Comparison of ENCODE assay signal across 19 cellular contexts in the genomic region with DNA sequence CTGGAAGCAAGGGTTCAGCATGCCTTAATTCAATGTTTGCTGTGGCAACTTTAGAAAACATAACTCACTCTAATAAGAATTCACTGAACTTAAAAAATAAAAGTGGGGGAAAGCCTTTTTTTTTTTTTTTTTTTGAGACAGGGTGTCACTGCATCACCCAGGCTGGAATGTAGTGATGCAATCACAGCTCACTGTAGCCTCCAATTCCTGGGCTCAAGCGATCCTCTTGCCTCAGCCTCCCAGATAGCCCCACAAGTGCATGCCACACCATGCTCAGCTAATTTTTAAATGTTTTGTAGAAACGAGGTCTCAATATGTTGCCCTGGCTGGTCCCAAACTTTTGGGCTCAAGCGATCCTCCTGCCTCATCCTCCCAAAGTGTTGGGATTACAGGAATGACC.
DNase-seq lines count a peak whose midpoint lies in the region; ATAC-seq, FAIRE-seq and TF ChIP-seq lines count a peak whose summit lies in the region.
"Had no signal": no experiment of that assay in that cellular context is flagged by ENCODE, and none has a peak within 500 bp of the region (broad histone marks: within the 10 kb centered on the region; RNA-seq: fewer than 3 reads in every experiment).

No MANE protein-coding gene starts in this region.

- H3K27me3 ChIP-seq in IMR-90 (ENCODE audit: control insufficient read depth, insufficient read depth, low read length) (no peaks in the 10 kb centered on the region), PC-9 (ENCODE audit: insufficient read depth, low read depth) (no peaks in the 10 kb centered on the region), H1 (replicated peaks in 1 of 4; ENCODE audit: control insufficient read depth in 3 of 4, extremely low read depth in 1 of 4, insufficient read depth in 3 of 4, low read length in 3 of 4) (no peaks in the 10 kb centered on the region)

- TF ChIP-seq CTCF in A549 (IDR thresholded peaks at IDR 0.05) (no peak), IMR-90 (conservative IDR thresholded peaks at IDR 0.05; ENCODE audit: low read depth, low read length) (no peak), PC-9 (conservative IDR thresholded peaks at IDR 0.05) (no peak), H1 (IDR thresholded peaks at IDR 0.05; ENCODE audit: control extremely low read depth in 1 of 3, insufficient read depth in 1 of 3, low read depth in 1 of 3, low read length in 3 of 3) (no peak), type B pancreatic cell (conservative IDR thresholded peaks at IDR 0.05) (no peak)

- dilution Hi-C loops in IMR-90 (cut with HindIII; ENCODE audit: low sequenced_read_pairs, unreplicated experiment): no loop called here

- H4K20me1 ChIP-seq in IMR-90 (ENCODE audit: insufficient read depth, low read length): no peaks in the 10 kb centered on the region
- no peaks in the 10 kb centered on the region for H4K20me1 ChIP-seq in PC-9 (ENCODE audit: insufficient read depth)
- no peaks in the 10 kb centered on the region for H4K20me1 ChIP-seq in H1 (replicated peaks in 1 of 2; ENCODE audit: control insufficient read depth in 1 of 2, insufficient read depth in 2 of 2, low read length in 2 of 2)

- TF ChIP-seq EP300 in A549 (IDR thresholded peaks at IDR 0.05) (no peak), H1 (IDR thresholded peaks at IDR 0.05; ENCODE audit: borderline replicate concordance in 1 of 2, low read depth in 2 of 2, low read length in 2 of 2) (no peak)

- H3K14ac ChIP-seq in IMR-90 (replicated peaks; ENCODE audit: low read depth, low read length) (no peak overlapping the region), H1 (ENCODE audit: insufficient read length) (no peak overlapping the region)

- H3K27ac ChIP-seq in A549 (peak overlapping the region; percentile 6 to 49; a peak in 4 of 6 replicates), IMR-90 (ENCODE audit: insufficient read depth, low read length) (no peak overlapping the region), PC-9 (0 out of 2 replicates have a peak overlapping the region, but pooled peaks have one; percentile 23), H1 (ENCODE audit: low read depth, low read length) (no peak overlapping the region)

- TF ChIP-seq POLR2A in A549 (IDR thresholded peaks at IDR 0.05; ENCODE audit: low read length) (no peak), IMR-90 (IDR thresholded peaks at IDR 0.05; ENCODE audit: low read depth, low read length) (no peak), H1 (IDR thresholded peaks at IDR 0.05; ENCODE audit: control extremely low read depth in 1 of 2, low read depth in 2 of 2, low read length in 2 of 2) (no peak)

- no peak for ATAC-seq in A549
- ATAC-seq in IMR-90 (ENCODE audit: low read depth): no peak

- WGBS in A549 (ENCODE audit: missing lambda C conversion rate): 72% methylated on average over 3 of the region's 3 CpGs
- WGBS in IMR-90 (ENCODE audit: extremely low coverage in 2 of 2, insufficient read length in 1 of 2), 2 experiments: no CpG with 5 or more reads among the region's 3 CpGs
- WGBS in H1 (ENCODE audit: extremely low coverage in 1 of 2, insufficient coverage in 1 of 2, insufficient read length in 1 of 2, insufficient replicate concordance in 2 of 2, low coverage in 1 of 2, low lambda C conversion rate in 2 of 2, missing lambda C conversion rate in 1 of 2), 2 experiments: 92% methylated on average over 3 of the region's 3 CpGs; no CpG with 5 or more reads in 1 of the 2 experiments

- H2BK20ac ChIP-seq in IMR-90 (ENCODE audit: low read depth, low read length): no peak overlapping the region
- no peak overlapping the region for H2BK20ac ChIP-seq in H1 (ENCODE audit: low read length)

- no peaks in the 10 kb centered on the region for H3K79me2 ChIP-seq in PC-9 (ENCODE audit: low read depth)
- H3K79me2 ChIP-seq in H1 (ENCODE audit: control insufficient read depth in 1 of 2, insufficient read depth in 2 of 2, low read length in 2 of 2): no peaks in the 10 kb centered on the region

- H3K4me1 ChIP-seq in A549: peaks cover 22% of the 10 kb centered on the region
- H3K4me1 ChIP-seq in IMR-90 (ENCODE audit: control insufficient read depth, insufficient read depth, low read length): no peaks in the 10 kb centered on the region
- H3K4me1 ChIP-seq in PC-9 (replicated peaks; ENCODE audit: insufficient read depth): peaks cover 47% of the 10 kb centered on the region
- H3K4me1 ChIP-seq in H1 (replicated peaks in 1 of 4; ENCODE audit: control insufficient read depth in 3 of 4, insufficient read depth in 4 of 4, low read length in 3 of 4): no peaks in the 10 kb centered on the region

- H4K8ac ChIP-seq in IMR-90 (ENCODE audit: low read depth in 2 of 2, low read length in 2 of 2) (no peak overlapping the region), H1 (ENCODE audit: extremely low read depth, insufficient read depth, low read length) (no peak overlapping the region)

- no peaks in the 10 kb centered on the region; the same call in 1 of the 2 replicates for H3K23me2 ChIP-seq in H1 (ENCODE audit: low read depth, low read length)

- peaks cover 34% of the 10 kb centered on the region for H3F3A ChIP-seq in PC-9 (ENCODE audit: insufficient read depth, low read depth)

- intact Hi-C loops in IMR-90 (cut with micrococcal nuclease) (no loop called here), PC-9 (cut with micrococcal nuclease; ENCODE audit: unreplicated experiment) (no loop called here)

- H3K4me2 ChIP-seq in A549 (no peak overlapping the region), IMR-90 (ENCODE audit: low read depth, low read length) (no peak overlapping the region), PC-9 (no peak overlapping the region), H1 (ENCODE audit: insufficient read depth in 1 of 2, low read depth in 2 of 2, low read length in 2 of 2) (no peak overlapping the region)

- no peaks in the 10 kb centered on the region for H3K9me2 ChIP-seq in PC-9 (ENCODE audit: insufficient read depth)

- H3K36me3 ChIP-seq in IMR-90 (ENCODE audit: control insufficient read depth, insufficient read depth, low read length) (no peaks in the 10 kb centered on the region), PC-9 (ENCODE audit: low read depth) (no peaks in the 10 kb centered on the region), H1 (ENCODE audit: control insufficient read depth in 2 of 4, insufficient read depth in 4 of 4, low read length in 3 of 4) (no peaks in the 10 kb centered on the region)

- peaks cover 10% of the 10 kb centered on the region for H3K9me3 Mint-ChIP-seq in type B pancreatic cell

- in situ Hi-C loops in IMR-90 (cut with MboI; ENCODE audit: low sequenced_read_pairs): no loop called here

- no peak overlapping the region for H3K4me3 ChIP-seq in A549
- no peak overlapping the region for H3K4me3 ChIP-seq in IMR-90 (ENCODE audit: insufficient read depth, low read depth, low read length)
- H3K4me3 ChIP-seq in PC-9: no peak overlapping the region
- H3K4me3 ChIP-seq in H1 (ENCODE audit: extremely low read depth in 1 of 4, insufficient read depth in 2 of 4, low read depth in 3 of 4, low read length in 4 of 4): no peak overlapping the region

- no peak overlapping the region for H2BK12ac ChIP-seq in H1 (ENCODE audit: low read depth, low read length)

- H3K18ac ChIP-seq in IMR-90 (ENCODE audit: low read depth, low read length) (no peak overlapping the region), H1 (ENCODE audit: extremely low read depth, low read length) (no peak overlapping the region)

- H2BK120ac ChIP-seq in IMR-90 (ENCODE audit: low read depth, low read length): no peak overlapping the region
- H2BK120ac ChIP-seq in H1 (replicated peaks; ENCODE audit: low read depth, low read length): no peak overlapping the region

- DNase-seq in A549 (ENCODE audit: low read depth in 1 of 2, low spot score in 1 of 2) (no peak), IMR-90 (no peak), PC-9 (no peak), H1 (ENCODE audit: low read depth in 1 of 2, low spot score in 2 of 2) (no peak), type B pancreatic cell (ENCODE audit: extremely low spot score, unreplicated experiment) (no peak), DMS 273 (lab: John Stamatoyannopoulos, UW; ENCODE audit: unreplicated experiment) (no peak)
- DNase-seq in effector CD4-positive, alpha-beta T cell: no peak
- DNase-seq: 8988T; C1 segment of cervical spinal cord; Calu3; CD4-positive, alpha-beta memory T cell; COR-L47; DMS153; DND-41; GOT3; H7; HCEC 1CT had no signal

- H4K91ac ChIP-seq in IMR-90 (ENCODE audit: insufficient read depth, low read depth, low read length) (no peak overlapping the region), H1 (replicated peaks; ENCODE audit: insufficient read length, low read length) (no peak overlapping the region)

- H3K36me3 Mint-ChIP-seq in type B pancreatic cell: no peaks in the 10 kb centered on the region
- H3K36me3 Mint-ChIP-seq: CD4-positive, alpha-beta memory T cell had no signal

- TF ChIP-seq RAD21 in A549 (conservative IDR thresholded peaks at IDR 0.05 in 1 of 2, IDR thresholded peaks at IDR 0.05 in 1 of 2) (no peak), IMR-90 (IDR thresholded peaks at IDR 0.05; ENCODE audit: low read length) (no peak), H1 (IDR thresholded peaks at IDR 0.05 in 1 of 2, conservative IDR thresholded peaks at IDR 0.05 in 1 of 2; ENCODE audit: low read depth in 2 of 2, low read length in 2 of 2) (no peak)

- no peak overlapping the region for H2BK5ac ChIP-seq in IMR-90 (ENCODE audit: low read depth, low read length, poor library complexity, severe bottlenecking)
- H2BK5ac ChIP-seq in H1 (ENCODE audit: low read depth, low read length): no peak overlapping the region

- H2AK5ac ChIP-seq in IMR-90 (ENCODE audit: low read depth, low read length) (no peak overlapping the region), H1 (ENCODE audit: low read depth, low read length) (no peak overlapping the region)

- FAIRE-seq in A549 (lab: Jason Lieb, UNC): no peak
- no peak for FAIRE-seq in H1 (lab: Jason Lieb, UNC)
- FAIRE-seq: G401.6, GM12892 had no signal

- H2AFZ ChIP-seq in IMR-90 (replicated peaks; ENCODE audit: low read length, poor library complexity) (no peak overlapping the region), PC-9 (no peak overlapping the region), H1 (ENCODE audit: low read length) (no peak overlapping the region)

- H3K56ac ChIP-seq in IMR-90 (ENCODE audit: extremely low read depth, insufficient read depth, low read length): no peak overlapping the region
- no peak overlapping the region for H3K56ac ChIP-seq in H1 (replicated peaks; ENCODE audit: insufficient read length, low read depth, low read length)

- H2BK15ac ChIP-seq in IMR-90 (ENCODE audit: low read depth, low read length): no peak overlapping the region
- H2BK15ac ChIP-seq in H1 (ENCODE audit: low read length): no peak overlapping the region

- no peak overlapping the region for H2AK9ac ChIP-seq in IMR-90 (replicated peaks; ENCODE audit: low read depth, low read length, poor library complexity)

- no peak overlapping the region for H3K4me3 Mint-ChIP-seq in type B pancreatic cell
- H3K4me3 Mint-ChIP-seq: CD4-positive, alpha-beta memory T cell had no signal

- no peak overlapping the region for H3K9ac ChIP-seq in IMR-90 (ENCODE audit: low read depth, low read length)
- no peak overlapping the region for H3K9ac ChIP-seq in H1 (replicated peaks in 1 of 4; ENCODE audit: extremely low read depth in 1 of 4, low read depth in 3 of 4, low read length in 3 of 4)

- no peaks in the 10 kb centered on the region for H3K4me1 Mint-ChIP-seq in type B pancreatic cell (ENCODE audit: unreplicated experiment)
- H3K4me1 Mint-ChIP-seq: CD4-positive, alpha-beta memory T cell had no signal

- H3K4ac ChIP-seq in IMR-90 (ENCODE audit: low read depth, low read length): no peak overlapping the region
- H3K4ac ChIP-seq in H1 (replicated peaks; ENCODE audit: insufficient read length, low read depth, low read length): no peak overlapping the region

- no peaks in the 10 kb centered on the region for H3K9me1 ChIP-seq in IMR-90 (ENCODE audit: insufficient read depth, low read length)

- no peaks in the 10 kb centered on the region for H3K27me3 Mint-ChIP-seq in type B pancreatic cell

- H3K79me1 ChIP-seq in IMR-90 (ENCODE audit: low read depth in 1 of 2, low read length in 2 of 2): no peaks in the 10 kb centered on the region
- no peaks in the 10 kb centered on the region for H3K79me1 ChIP-seq in H1 (ENCODE audit: low read depth, low read length)

- H3K23ac ChIP-seq in IMR-90 (ENCODE audit: low read depth, low read length) (no peak overlapping the region), H1 (ENCODE audit: insufficient read length) (no peak overlapping the region)

- POLR2A ChIA-PET in A549 (lab: Yijun Ruan, JAX): no interaction called here
- POLR2A ChIA-PET in IMR-90 (lab: Charles Lee; ENCODE audit: unreplicated experiment): no interaction called here
- POLR2A ChIA-PET in PC-9 (lab: Charles Lee; ENCODE audit: unreplicated experiment): no interaction called here
- POLR2A ChIA-PET in H1 (lab: Charles Lee; ENCODE audit: partially characterized antibody): interaction anchor here (0.7 kb wide), 1 partner anchor 13 kb away, joined by 3 read pairs; no protein-coding TSS in a partner anchor

- peaks cover 14% of the 10 kb centered on the region; the same call in 2 of the 3 replicates for H3K9me3 ChIP-seq in A549
- peaks cover 3% of the 10 kb centered on the region; the same call in 1 of the 2 replicates for H3K9me3 ChIP-seq in IMR-90 (ENCODE audit: control insufficient read depth, insufficient read depth, low read length)
- no peaks in the 10 kb centered on the region for H3K9me3 ChIP-seq in PC-9 (ENCODE audit: insufficient read depth, low read depth)
- H3K9me3 ChIP-seq in H1 (ENCODE audit: insufficient read depth in 2 of 2, low read depth in 1 of 2, low read length in 1 of 2): no peaks in the 10 kb centered on the region

- H3K27ac Mint-ChIP-seq in type B pancreatic cell: no peak overlapping the region
- H3K27ac Mint-ChIP-seq: CD4-positive, alpha-beta memory T cell had no signal

- BruUV-seq in IMR-90 (replicated peaks; lab: Mats Ljungman, UMichigan) (no TSS peak), PC-9 (replicated peaks; lab: Mats Ljungman, UMichigan) (no TSS peak)

- no peak overlapping the region for H4K5ac ChIP-seq in IMR-90 (ENCODE audit: low read depth, low read length)
- no peak overlapping the region for H4K5ac ChIP-seq in H1 (ENCODE audit: insufficient read length, low read depth, low read length)

- CTCF ChIA-PET in A549 (lab: Yijun Ruan, JAX): interaction anchor here (1.5 kb wide), 1 partner anchor 13 kb away, joined by 4 read pairs; no protein-coding TSS in a partner anchor
- CTCF ChIA-PET in IMR-90 (lab: Yijun Ruan, JAX): no interaction called here
- CTCF ChIA-PET in PC-9 (lab: Charles Lee): no interaction called here
- CTCF ChIA-PET in H1 (lab: Charles Lee; ENCODE audit: partially characterized antibody): no interaction called here

Comparison
In these comparisons a context has a peak if more than half of its experiments do, and no peak if none do; other contexts are left out.
1. H3K27ac ChIP-seq: peak in A549 (2 of 2) and PC-9 (single experiment); none in IMR-90 (single experiment) and H1 (single experiment).